In genomic region chr14:92481386-92481785, GRCh38 we compare ENCODE assay signal across 1 cellular context.
TF ChIP-seq lines count a peak whose summit lies in the region.

No MANE protein-coding gene starts in this region.

TF ChIP-seq in endothelial cell of umbilical vein, 7 proteins besides CTCF, POLR2A, EP300 and RAD21:
- TF ChIP-seq MYC (IDR thresholded peaks at IDR 0.05; ENCODE audit: low read depth, low read length) (no peak), GATA2 (IDR thresholded peaks at IDR 0.05; ENCODE audit: insufficient read depth, insufficient read length, low read depth, low read length) (no peak), JUN (IDR thresholded peaks at IDR 0.05; ENCODE audit: borderline replicate concordance, insufficient read depth, insufficient read length, low read depth) (no peak), POLR2AphosphoS5 (IDR thresholded peaks at IDR 0.05; ENCODE audit: insufficient read depth, low read depth, low read length) (no peak), MAX (IDR thresholded peaks at IDR 0.05; ENCODE audit: insufficient read depth, insufficient read length) (no peak), FOS (IDR thresholded peaks at IDR 0.05; ENCODE audit: borderline replicate concordance, insufficient read depth, low read length) (no peak), EZH2 (IDR thresholded peaks at IDR 0.05; ENCODE audit: borderline replicate concordance, low read depth, low read length, severe bottlenecking) (no peak)
